8 cellular contexts compared by ENCODE assay signal in the genomic region with DNA sequence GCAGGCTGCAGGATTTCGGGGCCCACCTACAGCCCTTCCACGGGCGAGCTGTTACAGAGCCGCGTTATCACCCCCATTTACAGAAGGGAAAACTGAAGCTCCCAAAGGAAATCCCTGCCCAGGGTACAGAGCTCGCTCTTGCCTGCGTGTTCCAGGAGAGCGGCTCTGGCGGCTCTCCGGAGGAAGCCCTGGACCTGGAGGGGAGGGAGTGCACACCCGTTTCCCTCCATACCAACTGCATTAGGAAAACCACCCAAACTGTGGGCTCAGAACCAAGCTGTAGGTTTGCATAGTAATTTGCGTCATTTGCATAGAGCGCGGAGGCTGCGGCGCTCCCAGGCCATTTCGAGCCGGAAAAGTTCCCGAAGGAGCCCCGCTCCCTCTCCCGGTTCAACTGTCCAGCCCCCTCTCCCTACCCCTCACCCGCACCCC. TPM values are rescaled to one million over a fixed set of nuclear protein-coding genes. Genes with fewer than 3 reads are reported as not detected.
A peak's percentile ranks its signal among the peaks of the same experiment; 100 is the strongest.
DNase-seq lines count a peak whose midpoint lies in the region; ATAC-seq lines count a peak whose summit lies in the region.

No MANE protein-coding gene starts in this region.

- CTCF ChIA-PET in activated naive CD4-positive, alpha-beta T cell treated with anti-CD3 and anti-CD28 coated beads for 36 hours (lab: Charles Lee): interaction anchor here (0.5 to 3.8 kb wide), 40 partner anchors 9 to 814 kb away, joined by 3 to 69 read pairs (median 4); partner anchors contain the start of gene ADGRB2

- no peak for DNase-seq in activated naive CD4-positive, alpha-beta T cell treated with anti-CD3 and anti-CD28 coated beads for 36 hours
- no peak for DNase-seq in activated naive CD4-positive, alpha-beta T cell treated with Interleukin-2 at 50 U/mL for 16 hours
- DNase-seq in RPMI7951 (ENCODE audit: low read depth) (peak; percentile 73), aorta (no peak)
- peak; percentile 20 for DNase-seq in effector CD4-positive, alpha-beta T cell
- DNase-seq in activated effector memory CD4-positive, alpha-beta T cell treated with Interleukin-2 at 50 U/mL for 16 hours: no peak

- no peak overlapping the region for H3K27ac Mint-ChIP-seq in activated naive CD4-positive, alpha-beta T cell treated with anti-CD3 and anti-CD28 coated beads for 36 hours

- no peaks in the 10 kb centered on the region for H3K9me3 Mint-ChIP-seq in activated naive CD4-positive, alpha-beta T cell treated with anti-CD3 and anti-CD28 coated beads for 36 hours

- peaks cover 6% of the 10 kb centered on the region for H3K4me1 Mint-ChIP-seq in activated naive CD4-positive, alpha-beta T cell treated with anti-CD3 and anti-CD28 coated beads for 36 hours (ENCODE audit: low read depth)

- peak overlapping the region; percentile 81 for H3K4me3 Mint-ChIP-seq in activated naive CD4-positive, alpha-beta T cell treated with anti-CD3 and anti-CD28 coated beads for 36 hours

- H3K36me3 ChIP-seq in mucosa of rectum (ENCODE audit: control insufficient read depth in 2 of 2, insufficient read depth in 2 of 2, low read length in 2 of 2) (no peaks in the 10 kb centered on the region), aorta (ENCODE audit: control insufficient read depth in 1 of 2, insufficient read depth in 2 of 2, low read length in 1 of 2) (no peaks in the 10 kb centered on the region)

- no peaks in the 10 kb centered on the region for H3K36me3 Mint-ChIP-seq in activated naive CD4-positive, alpha-beta T cell treated with anti-CD3 and anti-CD28 coated beads for 36 hours (ENCODE audit: low read depth)

- H3K4me1 ChIP-seq in mucosa of rectum (ENCODE audit: control insufficient read depth in 2 of 2, insufficient read depth in 2 of 2, low read length in 2 of 2): peaks cover 3 to 8% of the 10 kb centered on the region in 2 donors
- no peaks in the 10 kb centered on the region for H3K4me1 ChIP-seq in aorta (ENCODE audit: control insufficient read depth in 1 of 2, insufficient read depth in 2 of 2, low read length in 2 of 2)

- WGBS in aorta, 2 donors: 0 to 1% methylated on average over 22 of the region's 22 CpGs

- H3K9me3 ChIP-seq in mucosa of rectum (ENCODE audit: control insufficient read depth in 2 of 2, low read length in 2 of 2): no peaks in the 10 kb centered on the region
- no peaks in the 10 kb centered on the region for H3K9me3 ChIP-seq in aorta (ENCODE audit: control insufficient read depth, low read length)

- intact Hi-C loops in activated naive CD4-positive, alpha-beta T cell treated with anti-CD3 and anti-CD28 coated beads for 36 hours (cut with micrococcal nuclease): loop anchor here (1.0 to 5.0 kb wide), 8 partner anchors 27 to 557 kb away; partner anchors contain the start of genes COL16A1 and PEF1
- intact Hi-C loops in aorta (cut with DNase I): loop anchor here (1.0 to 10.0 kb wide), 6 partner anchors 42 to 224 kb away; no protein-coding TSS in a partner anchor

- H3K4me3 ChIP-seq in mucosa of rectum (ENCODE audit: low read length in 2 of 2): peak overlapping the region; percentile 88 to 90
- H3K4me3 ChIP-seq in aorta (ENCODE audit: low read length in 2 of 2): peak overlapping the region; percentile 5 to 49

- H3K27ac ChIP-seq in mucosa of rectum (ENCODE audit: low read depth in 2 of 2, low read length in 2 of 2): peak overlapping the region; percentile 89
- no peak overlapping the region for H3K27ac ChIP-seq in aorta (ENCODE audit: low read depth in 1 of 2, low read length in 2 of 2)

- no peaks in the 10 kb centered on the region for H3K27me3 ChIP-seq in mucosa of rectum (ENCODE audit: control insufficient read depth in 2 of 2, insufficient read depth in 2 of 2, low read length in 2 of 2)
- H3K27me3 ChIP-seq in aorta (ENCODE audit: control insufficient read depth in 1 of 2, insufficient read depth in 2 of 2, low read length in 1 of 2): no peaks in the 10 kb centered on the region

- no peaks in the 10 kb centered on the region for H3K27me3 Mint-ChIP-seq in activated naive CD4-positive, alpha-beta T cell treated with anti-CD3 and anti-CD28 coated beads for 36 hours (ENCODE audit: low read depth)

- ATAC-seq in HG03045 (IDR thresholded peaks at IDR 0.05; ENCODE audit: unreplicated experiment) (peak; percentile 14), aorta (ENCODE audit: low FRiP score) (peak; percentile 64)

- H3K9ac ChIP-seq in mucosa of rectum (ENCODE audit: low read depth in 1 of 2, low read length in 2 of 2): peak overlapping the region; percentile 60 to 85

RNA-seq across cellular contexts. Expression of gene ADGRB2, which starts 24.7 kb away (rescaled TPM):
- total RNA-seq in activated naive CD4-positive, alpha-beta T cell treated with anti-CD3 and anti-CD28 coated beads for 36 hours: under 1 TPM; 0.24 to 0.30 TPM
- 3.4 and 6.7 TPM in 2 replicates for total RNA-seq in RPMI7951 (2014; rRNA removed; shearing (Covaris generic))
- 1 to 10 TPM; 1.8 to 4.6 TPM for total RNA-seq in aorta
- 1 to 10 TPM; 1.8 to 2.4 TPM for polyA plus RNA-seq in aorta

RNA-seq across cellular contexts. Expression of gene SPOCD1, which starts 27.0 kb away (rescaled TPM):
- under 1 TPM; 0.21 to 0.30 TPM for total RNA-seq in activated naive CD4-positive, alpha-beta T cell treated with anti-CD3 and anti-CD28 coated beads for 36 hours
- total RNA-seq in RPMI7951 (2014; rRNA removed; shearing (Covaris generic)): 9.6 and 12.4 TPM in 2 replicates
- total RNA-seq in aorta: 1 to 10 TPM; 4.0 to 9.0 TPM
- 10 to 100 TPM in 1 of 2 donors, 1 to 10 TPM in 1; 1.4 to 12.3 TPM for polyA plus RNA-seq in aorta

Comparison
In these comparisons a context has a peak if more than half of its experiments do, and no peak if none do; other contexts are left out.
1. DNase-seq: peak in RPMI7951 (single experiment) and effector CD4-positive, alpha-beta T cell (single experiment); none in activated naive CD4-positive, alpha-beta T cell treated with anti-CD3 and anti-CD28 coated beads for 36 hours (single experiment), activated naive CD4-positive, alpha-beta T cell treated with Interleukin-2 at 50 U/mL for 16 hours (single experiment), aorta (0 of 2) and activated effector memory CD4-positive, alpha-beta T cell treated with Interleukin-2 at 50 U/mL for 16 hours (single experiment).
2. H3K27ac ChIP-seq: peak in mucosa of rectum (2 of 2); none in aorta (0 of 2).